21 cellular contexts compared by ENCODE assay signal in genomic region chr14:26687438-26687837, GRCh38.
DNase-seq lines count a peak whose midpoint lies in the region; ATAC-seq and TF ChIP-seq lines count a peak whose summit lies in the region.
"Had no signal": no experiment of that assay in that cellular context is flagged by ENCODE, and none has a peak within 500 bp of the region (broad histone marks: within the 10 kb centered on the region; RNA-seq: fewer than 3 reads in every experiment).

No MANE protein-coding gene starts in this region.

- H3K27me3 Mint-ChIP-seq in activated CD8-positive, alpha-beta memory T cell treated with anti-CD3 and anti-CD28 coated beads, Interleukin-2, amount 10 ng/mL, durations not matched to agents 7 days and 5 days, result no peaks in the 10 kb centered on the region
- H3K27me3 Mint-ChIP-seq: CD4-positive, CD25-positive, alpha-beta regulatory T cell; CD8-positive, alpha-beta memory T cell; IgD-negative memory B cell had no signal

- no peaks in the 10 kb centered on the region for H3K36me3 Mint-ChIP-seq in activated CD8-positive, alpha-beta memory T cell treated with anti-CD3 and anti-CD28 coated beads, Interleukin-2, amount 10 ng/mL, durations not matched to agents 7 days and 5 days
- H3K36me3 Mint-ChIP-seq: CD4-positive, CD25-positive, alpha-beta regulatory T cell; CD8-positive, alpha-beta memory T cell; IgD-negative memory B cell had no signal

- H3K9me3 ChIP-seq in thyroid gland, result no peaks in the 10 kb centered on the region
- no peaks in the 10 kb centered on the region for H3K9me3 ChIP-seq in right lobe of liver
- H3K9me3 ChIP-seq: BE2C had no signal

- TF ChIP-seq CTCF in thyroid gland (IDR thresholded peaks at IDR 0.05) (no peak), right lobe of liver (IDR thresholded peaks at IDR 0.05) (no peak)

- CTCF ChIA-PET in activated CD8-positive, alpha-beta memory T cell treated with anti-CD3 and anti-CD28 coated beads, Interleukin-2, amount 10 ng/mL, durations not matched to agents 7 days and 5 days (lab: Charles Lee), result no interaction called here

- H3K27me3 ChIP-seq in thyroid gland (no peaks in the 10 kb centered on the region), right lobe of liver (no peaks in the 10 kb centered on the region)
- H3K27me3 ChIP-seq: BE2C had no signal

- no peaks in the 10 kb centered on the region for H3K4me1 Mint-ChIP-seq in activated CD8-positive, alpha-beta memory T cell treated with anti-CD3 and anti-CD28 coated beads, Interleukin-2, amount 10 ng/mL, durations not matched to agents 7 days and 5 days
- H3K4me1 Mint-ChIP-seq: CD4-positive, CD25-positive, alpha-beta regulatory T cell; CD8-positive, alpha-beta memory T cell; IgD-negative memory B cell had no signal

- intact Hi-C loops in thyroid gland (cut with DNase I) (no loop called here), right lobe of liver (cut with DNase I) (no loop called here)

- H3K27ac ChIP-seq in thyroid gland (no peak overlapping the region), right lobe of liver (no peak overlapping the region)

- ATAC-seq in GM18873 (IDR thresholded peaks at IDR 0.05; ENCODE audit: low FRiP score, unreplicated experiment), result no peak
- ATAC-seq in activated CD8-positive, alpha-beta memory T cell treated with anti-CD3 and anti-CD28 coated beads, Interleukin-2, amount 10 ng/mL, durations not matched to agents 7 days and 5 days, result no peak
- no peak for ATAC-seq in HG03095 (IDR thresholded peaks at IDR 0.05; ENCODE audit: unreplicated experiment)
- no peak for ATAC-seq in right lobe of liver
- ATAC-seq: HCT116, HepG2 had no signal

- H3K4me3 ChIP-seq in thyroid gland (replicated peaks in 1 of 3) (no peak overlapping the region), right lobe of liver (no peak overlapping the region)

- H3K27ac Mint-ChIP-seq in activated CD8-positive, alpha-beta memory T cell treated with anti-CD3 and anti-CD28 coated beads, Interleukin-2, amount 10 ng/mL, durations not matched to agents 7 days and 5 days, result no peak overlapping the region
- H3K27ac Mint-ChIP-seq: CD4-positive, CD25-positive, alpha-beta regulatory T cell; CD8-positive, alpha-beta memory T cell; HFFc6; IgD-negative memory B cell had no signal

- TF ChIP-seq POLR2A in thyroid gland (IDR thresholded peaks at IDR 0.05), result no peak
- no peak for TF ChIP-seq POLR2A in right lobe of liver (IDR thresholded peaks at IDR 0.05)

- H3K36me3 ChIP-seq in thyroid gland (no peaks in the 10 kb centered on the region), right lobe of liver (no peaks in the 10 kb centered on the region)
- H3K36me3 ChIP-seq: BE2C had no signal

- H3K4me1 ChIP-seq in thyroid gland, result no peaks in the 10 kb centered on the region
- no peaks in the 10 kb centered on the region for H3K4me1 ChIP-seq in right lobe of liver
- H3K4me1 ChIP-seq: BE2C had no signal

- peak; percentile 95 for DNase-seq in DMS79 treated with DMSO at 0.1 percent for 48 hours (lab: John Stamatoyannopoulos, UW)
- DNase-seq in globus pallidus (ENCODE audit: low spot score), result peak; percentile 43
- DNase-seq in medulla oblongata (ENCODE audit: extremely low spot score), result peak; percentile 78
- DNase-seq in thyroid gland, result peak; percentile 2 to 24
- no peak for DNase-seq in activated CD8-positive, alpha-beta memory T cell treated with anti-CD3 and anti-CD28 coated beads, Interleukin-2, amount 10 ng/mL, durations not matched to agents 7 days and 5 days
- DNase-seq in right lobe of liver, result no peak
- DNase-seq: BE2C; CD4-positive, CD25-positive, alpha-beta regulatory T cell; CD8-positive, alpha-beta memory T cell; COR-L47; DMS 273 treated with DMSO at 0.1 percent for 48 hours; DMS53; GF-D8; GOT3; H7; HFFc6 had no signal

- WGBS in thyroid gland, 2 donors, result 25 to 26% methylated on average over 2 of the region's 2 CpGs
- whole genome bisulfite sequencing in right lobe of liver (ENCODE audit: insufficient coverage, low coverage, low lambda C conversion rate, missing lambda C conversion rate), result 100% methylated on average over 1 of the region's 2 CpGs

- peaks cover 4% of the 10 kb centered on the region for H3K9me3 Mint-ChIP-seq in activated CD8-positive, alpha-beta memory T cell treated with anti-CD3 and anti-CD28 coated beads, Interleukin-2, amount 10 ng/mL, durations not matched to agents 7 days and 5 days (ENCODE audit: low read depth)

- no peak overlapping the region for H3K4me3 Mint-ChIP-seq in activated CD8-positive, alpha-beta memory T cell treated with anti-CD3 and anti-CD28 coated beads, Interleukin-2, amount 10 ng/mL, durations not matched to agents 7 days and 5 days
- H3K4me3 Mint-ChIP-seq: CD4-positive, CD25-positive, alpha-beta regulatory T cell; CD8-positive, alpha-beta memory T cell; HFFc6; IgD-negative memory B cell had no signal

Comparison
In these comparisons a context has a peak if more than half of its experiments do, and no peak if none do; other contexts are left out.
1. DNase-seq: peak in DMS79 treated with DMSO at 0.1 percent for 48 hours (single experiment), globus pallidus (single experiment), medulla oblongata (single experiment) and thyroid gland (2 of 2); none in activated CD8-positive, alpha-beta memory T cell treated with anti-CD3 and anti-CD28 coated beads, Interleukin-2, amount 10 ng/mL, durations not matched to agents 7 days and 5 days (single experiment) and right lobe of liver (0 of 3).